8 cellular contexts compared by ENCODE assay signal in the genomic region with DNA sequence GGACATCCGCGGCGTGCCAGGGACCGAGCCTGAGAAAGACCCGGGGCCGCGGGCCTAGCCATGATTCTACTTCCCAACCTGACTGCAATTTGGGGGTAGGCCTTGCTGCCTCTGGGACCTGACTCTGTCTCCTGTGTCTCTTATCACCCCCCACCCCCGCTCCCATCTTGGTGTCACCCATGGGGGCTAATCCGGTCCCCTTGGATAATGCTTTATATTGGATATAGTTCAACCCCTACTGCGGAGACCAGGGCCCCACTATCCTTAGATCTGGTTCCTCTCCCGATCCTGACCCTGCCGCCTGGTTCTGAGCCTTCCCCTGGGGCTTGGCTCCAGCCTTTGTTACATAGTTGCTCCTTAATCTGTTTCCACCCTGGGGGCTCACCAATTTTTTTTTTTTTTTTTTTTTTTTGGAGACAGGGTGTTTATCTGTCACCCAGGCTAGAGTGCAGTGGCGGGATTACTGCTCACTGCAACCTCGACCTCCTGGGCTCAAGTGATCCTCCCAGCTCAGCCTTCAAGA. TPM values are rescaled to one million over a fixed set of nuclear protein-coding genes. Genes with fewer than 3 reads are reported as not detected.
DNase-seq lines count a peak whose midpoint lies in the region; ATAC-seq, FAIRE-seq and TF ChIP-seq lines count a peak whose summit lies in the region.

No MANE protein-coding gene starts in this region.

- CTCF ChIA-PET in GM12878 (lab: Yijun Ruan, JAX) = interaction anchor here (0.6 to 2.9 kb wide), 7 partner anchors 7 to 525 kb away, joined by 3 to 19 read pairs (median 5); a partner anchor contains a TSS

- POLR2A ChIA-PET in GM12878 (lab: Charles Lee) = interaction anchor here (0.7 to 3.8 kb wide), 4 partner anchors 43 to 183 kb away, joined by 3 to 33 read pairs (median 9); no protein-coding TSS in a partner anchor

- peaks cover 0 to 6% of the 10 kb centered on the region in 2 experiments; a peak in 2 of 4 replicates for H3K36me3 ChIP-seq in GM12878 (ENCODE audit: control insufficient read depth in 2 of 2, insufficient read depth in 2 of 2, low read length in 1 of 2)
- peaks cover 0 to 3% of the 10 kb centered on the region in 2 donors for H3K36me3 ChIP-seq in lung (ENCODE audit: control insufficient read depth in 2 of 2, insufficient read depth in 2 of 2, low read length in 2 of 2)
- H3K36me3 ChIP-seq in transverse colon = no peaks in the 10 kb centered on the region

- H3K4me2 ChIP-seq in GM12878 (ENCODE audit: control insufficient read depth, insufficient read depth) = peak overlapping the region; percentile 88

- H3K27me3 Mint-ChIP-seq in activated T-cell treated with anti-CD3 and anti-CD28 coated beads, Interleukin-2, amount 50 U/mL, for 72 hours (ENCODE audit: low read depth) = no peaks in the 10 kb centered on the region

- BruUV-seq in GM12878 (replicated peaks; lab: Mats Ljungman, UMichigan) = no TSS peak

- no peak for TF ChIP-seq EP300 in GM12878 (IDR thresholded peaks at IDR 0.05; ENCODE audit: borderline replicate concordance in 1 of 2, control insufficient read depth in 1 of 2, low read depth in 2 of 2, low read length in 2 of 2)
- no peak for TF ChIP-seq EP300 in transverse colon (IDR thresholded peaks at IDR 0.05; ENCODE audit: low read depth)

- H3K36me3 Mint-ChIP-seq in activated T-cell treated with anti-CD3 and anti-CD28 coated beads, Interleukin-2, amount 50 U/mL, for 72 hours (ENCODE audit: insufficient read depth in 2 of 2) = peaks cover 2% of the 10 kb centered on the region in 2 donors

- H3K27ac ChIP-seq in GM12878 (ENCODE audit: control insufficient read depth, insufficient read depth) (peak overlapping the region; percentile 79), lung (ENCODE audit: low read depth in 1 of 2, low read length in 1 of 2) (peak overlapping the region in 1 of 2 donors; percentile 94), transverse colon (peak overlapping the region; percentile 91 to 96 (median 94))

- H3K79me2 ChIP-seq in GM12878 (ENCODE audit: control insufficient read depth, insufficient read depth, low read length) = peaks cover 39% of the 10 kb centered on the region

- H3K27me3 ChIP-seq in GM12878 (replicated peaks in 1 of 2; ENCODE audit: control insufficient read depth in 2 of 2, insufficient read depth in 2 of 2, low read length in 1 of 2) (no peaks in the 10 kb centered on the region), lung (ENCODE audit: control insufficient read depth, insufficient read depth) (no peaks in the 10 kb centered on the region), transverse colon (no peaks in the 10 kb centered on the region)

- TF ChIP-seq RAD21 in GM12878 (IDR thresholded peaks at IDR 0.05; ENCODE audit: insufficient read depth, low read depth, low read length) = no peak

- no peak for FAIRE-seq in GM12878 (lab: Jason Lieb, UNC)

- H3K4me1 ChIP-seq in GM12878 (ENCODE audit: control insufficient read depth, insufficient read depth, low read length) (peaks cover 17% of the 10 kb centered on the region), lung (ENCODE audit: control insufficient read depth in 2 of 2, insufficient read depth in 2 of 2, low read length in 2 of 2) (peaks cover 0 to 17% of the 10 kb centered on the region in 2 donors), transverse colon (peaks cover 11 to 34% (median 29%) of the 10 kb centered on the region in 4 donors)

- TF ChIP-seq POLR2A in GM12878 (IDR thresholded peaks at IDR 0.05; ENCODE audit: low read depth, low read length) (no peak), transverse colon (IDR thresholded peaks at IDR 0.05) (no peak)

- in situ Hi-C loops in GM12878 (cut with MboI) = no loop called here
- in situ Hi-C loops in transverse colon (cut with MboI; ENCODE audit: low pct_ligation_motif_present in 1 of 4, low pct_unique_long_range_greater_than_20kb in 1 of 4, low sequenced_read_pairs in 3 of 4) = no loop called here

- no peaks in the 10 kb centered on the region for H3K9me3 Mint-ChIP-seq in activated T-cell treated with anti-CD3 and anti-CD28 coated beads, Interleukin-2, amount 50 U/mL, for 72 hours

- H3K4me3 ChIP-seq in GM12878 (peak overlapping the region; percentile 86), lung (peak overlapping the region; percentile 72), transverse colon (peak overlapping the region; percentile 70 to 89 (median 80))

- no peaks in the 10 kb centered on the region for H4K20me1 ChIP-seq in GM12878 (ENCODE audit: control insufficient read depth, insufficient read depth)

- peak overlapping the region; percentile 80 for H3K27ac Mint-ChIP-seq in activated T-cell treated with anti-CD3 and anti-CD28 coated beads, Interleukin-2, amount 50 U/mL, for 72 hours

- RAD21 ChIA-PET in GM12878 (lab: Charles Lee; ENCODE audit: unreplicated experiment) = no interaction called here

- peak overlapping the region; percentile 81 for H3K9ac ChIP-seq in GM12878 (ENCODE audit: control insufficient read depth, insufficient read depth, low read length)

- intact Hi-C loops in GM12878 (cut with micrococcal nuclease; ENCODE audit: unreplicated experiment) (loop anchor here (5.0 to 10.0 kb wide), 3 partner anchors 88 to 165 kb away; a partner anchor contains a TSS), transverse colon (cut with DNase I; ENCODE audit: low total_unique reads) (no loop called here)

- peak overlapping the region; percentile 13 to 84 for H3K4me3 Mint-ChIP-seq in activated T-cell treated with anti-CD3 and anti-CD28 coated beads, Interleukin-2, amount 50 U/mL, for 72 hours

- DNase-seq in activated T-cell treated with anti-CD3 and anti-CD28 coated beads, Interleukin-2, amount 50 U/mL, for 72 hours = no peak
- no peak for DNase-seq in activated T-cell treated with anti-CD3 and anti-CD28 coated beads for 4 hours
- DNase-seq in GM12878 (ENCODE audit: low read depth, low spot score) = no peak
- no peak for DNase-seq in lung (ENCODE audit: low spot score)
- no peak for DNase-seq in transverse colon
- no peak for DNase-seq in NCI-H2227 treated with DMSO at 0.1 percent for 48 hours (lab: John Stamatoyannopoulos, UW)
- no peak for DNase-seq in GOT3 (lab: John Stamatoyannopoulos, UW)

- SMC1A ChIA-PET in GM12878 (lab: Charles Lee; ENCODE audit: uncharacterized antibody, unreplicated experiment) = interaction anchor here (1.3 kb wide), 1 partner anchor 15 kb away, joined by 4 read pairs; no protein-coding TSS in a partner anchor

- H2AFZ ChIP-seq in GM12878 (ENCODE audit: control insufficient read depth, low read depth, low read length) = peak overlapping the region; percentile 78; the same call in 1 of the 2 replicates

- no peak for ATAC-seq in activated T-cell treated with anti-CD3 and anti-CD28 coated beads, Interleukin-2, amount 50 U/mL, for 72 hours (replicated peaks in 1 of 2)
- ATAC-seq in GM12878 = no peak
- ATAC-seq in lung (ENCODE audit: insufficient read depth, low FRiP score) = no peak
- no peak for ATAC-seq in GM18861 (IDR thresholded peaks at IDR 0.05; ENCODE audit: unreplicated experiment)

- WGBS in GM12878 (ENCODE audit: insufficient coverage, insufficient replicate concordance, low lambda C conversion rate, missing lambda C conversion rate) = 56% methylated on average over 14 of the region's 14 CpGs
- 44 to 45% methylated on average over 14 of the region's 14 CpGs for WGBS in lung, 2 donors
- WGBS in transverse colon (ENCODE audit: low coverage in 1 of 2), 2 donors = 54 to 72% methylated on average over 4 to 9 of the region's 14 CpGs

- TF ChIP-seq CTCF in GM12878 (IDR thresholded peaks at IDR 0.05 in 2 of 3, conservative IDR thresholded peaks at IDR 0.05 in 1 of 3; ENCODE audit: control insufficient read depth in 2 of 3, extremely low read depth in 1 of 3, insufficient read depth in 1 of 3, low read depth in 3 of 3, low read length in 3 of 3) (no peak), lung (IDR thresholded peaks at IDR 0.05; ENCODE audit: control extremely low read depth, extremely low read depth) (no peak), transverse colon (IDR thresholded peaks at IDR 0.05) (no peak)

- H3K4me1 Mint-ChIP-seq in activated T-cell treated with anti-CD3 and anti-CD28 coated beads, Interleukin-2, amount 50 U/mL, for 72 hours (ENCODE audit: low read depth) = peaks cover 34% of the 10 kb centered on the region

- H3K9me3 ChIP-seq in GM12878 (replicated peaks; ENCODE audit: control insufficient read depth, insufficient read depth, low read length) (no peaks in the 10 kb centered on the region), lung (ENCODE audit: control insufficient read depth in 2 of 2, insufficient read depth in 1 of 2, low read length in 1 of 2) (no peaks in the 10 kb centered on the region), transverse colon (no peaks in the 10 kb centered on the region)

RNA-seq across cellular contexts. Expression of a gene that starts 1.3 kb away (rescaled TPM):
- total RNA-seq in activated T-cell treated with anti-CD3 and anti-CD28 coated beads, Interleukin-2, amount 50 U/mL, for 72 hours = 10 to 100 TPM; 16.7 to 17.7 TPM
- 8.3 and 8.9 TPM in 2 replicates for total RNA-seq in GM12878 (2013; cell fraction: nucleolus; rRNA removed)
- total RNA-seq in GM12878 (2014; rRNA removed) (4.2 and 4.4 TPM in 2 replicates), GM12878 (2014; rRNA removed; fragmentation: Illumina TruSeq; extraction: Trizol) (3.6 and 4.1 TPM in 2 replicates), GM12878 (2021) (17.0 and 18.3 TPM in 2 replicates), lung (10 to 100 TPM in 1 of 2 donors, 1 to 10 TPM in 1; 7.5 to 17.3 TPM), transverse colon (10 to 100 TPM in 1 of 4 donors, 1 to 10 TPM in 3; 5.0 to 10.3 (median 9.2) TPM)
- 4.9 TPM for polyA plus RNA-seq in GM12878 (2011; ENCODE audit: low read depth)
- polyA plus RNA-seq in GM12878 (2011; rRNA removed) (4.5 and 10.0 TPM in 2 replicates), GM12878 (2014; fragmentation: Illumina TruSeq; extraction: Trizol) (8.0 and 9.3 TPM in 2 replicates), GM12878 (2014; fragmentation: Nextera tagmentation; extraction: Ambion mirVana) (10 to 100 TPM; 10.0 to 14.5 TPM), GM12878 (2014; rRNA removed) (10.8 and 14.9 TPM in 2 replicates), GM12878 (2016; fragmentation: Nextera tagmentation; extraction: Ambion mirVana) (10 to 100 TPM; 14.7 to 15.0 TPM), lung (1 to 10 TPM; 4.2 to 8.7 TPM)
- polyA plus RNA-seq in GM12878 (2011; cell fraction: cytosol; rRNA removed) = 10.0 and 11.6 TPM in 2 replicates
- 6.6 and 7.7 TPM in 2 replicates for polyA plus RNA-seq in GM12878 (2011; cell fraction: nucleus; rRNA removed)
- polyA plus RNA-seq in GM12878 (2012) = 9.9 and 10.1 TPM in 2 replicates
- 11.9 and 15.3 TPM in 2 replicates for polyA minus RNA-seq in GM12878 (2011; rRNA and poly(A)+ RNA removed)
- 6.5 and 6.9 TPM in 2 replicates for polyA minus RNA-seq in GM12878 (2011; cell fraction: cytosol; rRNA and poly(A)+ RNA removed)
- polyA minus RNA-seq in GM12878 (2011; cell fraction: nucleus; rRNA and poly(A)+ RNA removed) = 4.2 and 7.9 TPM in 2 replicates

RNA-seq across cellular contexts. Expression of a gene that starts 1.9 kb away (rescaled TPM):
- total RNA-seq in activated T-cell treated with anti-CD3 and anti-CD28 coated beads, Interleukin-2, amount 50 U/mL, for 72 hours = 10 to 100 TPM; 48.5 to 58.5 TPM
- 3.3 and 5.8 TPM in 2 replicates for total RNA-seq in GM12878 (2013; cell fraction: nucleolus; rRNA removed)
- total RNA-seq in GM12878 (2014; rRNA removed) = 46.8 and 48.8 TPM in 2 replicates
- 21.5 and 23.8 TPM in 2 replicates for total RNA-seq in GM12878 (2014; rRNA removed; fragmentation: Illumina TruSeq; extraction: Trizol)
- total RNA-seq in GM12878 (2021) = 62.8 and 66.8 TPM in 2 replicates
- 37.6 TPM for polyA plus RNA-seq in GM12878 (2011; ENCODE audit: low read depth)
- 15.1 and 24.9 TPM in 2 replicates for polyA plus RNA-seq in GM12878 (2011; rRNA removed)
- polyA plus RNA-seq in GM12878 (2011; cell fraction: cytosol; rRNA removed) = 59.6 and 60.5 TPM in 2 replicates
- 31.2 and 40.5 TPM in 2 replicates for polyA plus RNA-seq in GM12878 (2011; cell fraction: nucleus; rRNA removed)
- 90.0 and 92.6 TPM in 2 replicates for polyA plus RNA-seq in GM12878 (2012)
- polyA plus RNA-seq in GM12878 (2014; fragmentation: Illumina TruSeq; extraction: Trizol) = 1.4 and 16.8 TPM in 2 replicates
- 10 to 100 TPM in 1 of 2 experiments, 1 to 10 TPM in 1; 1.8 to 20.3 TPM for polyA plus RNA-seq in GM12878 (2014; fragmentation: Nextera tagmentation; extraction: Ambion mirVana)
- polyA plus RNA-seq in GM12878 (2014; rRNA removed) = 66.7 and 68.2 TPM in 2 replicates
- 10 to 100 TPM; 82.8 to 83.9 TPM for polyA plus RNA-seq in GM12878 (2016; fragmentation: Nextera tagmentation; extraction: Ambion mirVana)
- polyA minus RNA-seq in GM12878 (2011; rRNA and poly(A)+ RNA removed) = 3.4 and 16.2 TPM in 2 replicates
- 3.7 and 7.6 TPM in 2 replicates for polyA minus RNA-seq in GM12878 (2011; cell fraction: cytosol; rRNA and poly(A)+ RNA removed)
- 3.6 and 3.9 TPM in 2 replicates for polyA minus RNA-seq in GM12878 (2011; cell fraction: nucleus; rRNA and poly(A)+ RNA removed)
- total RNA-seq in lung = 10 to 100 TPM; 14.0 to 20.5 TPM
- 10 to 100 TPM; 32.0 to 38.4 TPM for polyA plus RNA-seq in lung
- total RNA-seq in transverse colon = 10 to 100 TPM in 3 of 4 donors, not detected in 1; 15.7 to 51.2 (median 29.7) TPM

RNA-seq across cellular contexts. Expression of a gene that starts 19.1 kb away (rescaled TPM):
- under 1 TPM; 0.70 to 0.72 TPM for total RNA-seq in activated T-cell treated with anti-CD3 and anti-CD28 coated beads, Interleukin-2, amount 50 U/mL, for 72 hours
- total RNA-seq in GM12878 (2013; cell fraction: nucleolus; rRNA removed) = 1.4 and 1.6 TPM in 2 replicates
- total RNA-seq in GM12878 (2014; rRNA removed) (0.05 and 0.06 TPM in 2 replicates), GM12878 (2014; rRNA removed; fragmentation: Illumina TruSeq; extraction: Trizol) (not detected in 2 replicates), GM12878 (2021) (0.05 and 0.13 TPM in 2 replicates), lung (under 1 TPM in 1 of 2 donors, not detected in 1; 0.06 TPM), transverse colon (1 to 10 TPM in 1 of 4 donors, under 1 TPM in 1, not detected in 2; 0.32 to 1.5 TPM)
- polyA plus RNA-seq in GM12878 (2011; ENCODE audit: low read depth) = not detected
- polyA plus RNA-seq in GM12878 (2011; rRNA removed) (not detected in 2 replicates), GM12878 (2014; fragmentation: Illumina TruSeq; extraction: Trizol) (not detected in 2 replicates), GM12878 (2014; fragmentation: Nextera tagmentation; extraction: Ambion mirVana) (not detected), GM12878 (2014; rRNA removed) (0.04 and 0.18 TPM in 2 replicates), GM12878 (2016; fragmentation: Nextera tagmentation; extraction: Ambion mirVana) (not detected), lung (under 1 TPM; 0.07 to 0.08 TPM)
- polyA plus RNA-seq in GM12878 (2011; cell fraction: cytosol; rRNA removed) = 0.03 TPM in 1 of 2 replicates, not detected in the other
- polyA plus RNA-seq in GM12878 (2011; cell fraction: nucleus; rRNA removed) = 0.28 and 0.37 TPM in 2 replicates
- 0.14 and 0.17 TPM in 2 replicates for polyA plus RNA-seq in GM12878 (2012)
- 0.05 TPM in 1 of 2 replicates, not detected in the other for polyA minus RNA-seq in GM12878 (2011; rRNA and poly(A)+ RNA removed)
- not detected in 2 replicates for polyA minus RNA-seq in GM12878 (2011; cell fraction: cytosol; rRNA and poly(A)+ RNA removed)
- 0.12 TPM in 1 of 2 replicates, not detected in the other for polyA minus RNA-seq in GM12878 (2011; cell fraction: nucleus; rRNA and poly(A)+ RNA removed)
